1 cellular context compared by ENCODE assay signal in genomic region chr4:122010610-122011009, GRCh38.
TF ChIP-seq lines count a peak whose summit lies in the region.

No MANE protein-coding gene starts in this region.

TF ChIP-seq in GM23338, 12 proteins besides CTCF, POLR2A, EP300 and RAD21 (continued from another document):
- TF ChIP-seq ZNF462 (CRISPR knock-in tag; IDR thresholded peaks at IDR 0.05) (no peak), ETS1 (IDR thresholded peaks at IDR 0.05) (no peak), ZNF331 (CRISPR knock-in tag; IDR thresholded peaks at IDR 0.05; ENCODE audit: low read depth) (no peak), NANOG (IDR thresholded peaks at IDR 0.05; ENCODE audit: borderline replicate concordance) (no peak), JUNB (IDR thresholded peaks at IDR 0.05; ENCODE audit: unreplicated experiment) (no peak), EZH2 (IDR thresholded peaks at IDR 0.05; ENCODE audit: low read depth, unreplicated experiment) (no peak), ZNF114 (CRISPR knock-in tag; IDR thresholded peaks at IDR 0.05) (no peak)
